Comparison of ENCODE assay signal across 28 cellular contexts in genomic region chr9:133997584-133997983, GRCh38.
"Had no signal": no experiment of that assay in that cellular context is flagged by ENCODE, and none has a peak within 500 bp of the region (broad histone marks: within the 10 kb centered on the region; RNA-seq: fewer than 3 reads in every experiment).

No MANE protein-coding gene starts in this region.

- H3K36me3 ChIP-seq: stomach, suprapubic skin, thoracic aorta, thyroid gland, tibial artery, tibial nerve, transverse colon, upper lobe of left lung, upper lobe of right lung, uterus, vagina had no signal

- ATAC-seq: stimulated activated effector memory CD8-positive, alpha-beta T cell treated with anti-CD3 and anti-CD28 coated beads, Interleukin-12 subunit alpha, Interleukin-12 subunit beta, amount 100 ng/mL, for 72 hours; stimulated activated memory B cell treated with anti-CD40 and anti-IgM and Interleukin-4, amounts not matched to agents 10 μg/mL and 1 μg/mL and 100 μg/mL, for 72 hours; stimulated activated naive B cell treated with anti-CD40 and anti-IgM and Interleukin-4, amounts not matched to agents 10 μg/mL and 1 μg/mL and 100 μg/mL, for 72 hours; stimulated activated naive CD8-positive, alpha-beta T cell treated with anti-CD3 and anti-CD28 coated beads, Interleukin-15, amount 100 ng/mL, for 72 hours; stimulated activated naive CD8-positive, alpha-beta T cell treated with anti-CD3 and anti-CD28 coated beads, Interleukin-15, Interleukin-2, amounts not matched to agents 100 U/mL and 50 U/mL, for 24 hours; upper lobe of right lung had no signal

- H3K36me3 Mint-ChIP-seq: stimulated activated effector memory CD8-positive, alpha-beta T cell treated with anti-CD3 and anti-CD28 coated beads, Interleukin-12 subunit alpha, Interleukin-12 subunit beta, amount 100 ng/mL, for 72 hours; stimulated activated memory B cell treated with anti-CD40 and anti-IgM and Interleukin-4, amounts not matched to agents 10 μg/mL and 1 μg/mL and 100 μg/mL, for 72 hours; stimulated activated naive B cell treated with anti-CD40 and anti-IgM and Interleukin-4, amounts not matched to agents 10 μg/mL and 1 μg/mL and 100 μg/mL, for 72 hours; type B pancreatic cell had no signal

- H3K4me3 Mint-ChIP-seq: stimulated activated effector memory CD8-positive, alpha-beta T cell treated with anti-CD3 and anti-CD28 coated beads, Interleukin-12 subunit alpha, Interleukin-12 subunit beta, amount 100 ng/mL, for 72 hours; stimulated activated memory B cell treated with anti-CD40 and anti-IgM and Interleukin-4, amounts not matched to agents 10 μg/mL and 1 μg/mL and 100 μg/mL, for 72 hours; stimulated activated naive B cell treated with anti-CD40 and anti-IgM and Interleukin-4, amounts not matched to agents 10 μg/mL and 1 μg/mL and 100 μg/mL, for 72 hours; stimulated activated naive CD8-positive, alpha-beta T cell treated with anti-CD3 and anti-CD28 coated beads, Interleukin-15, amount 100 ng/mL, for 72 hours; stimulated activated naive CD8-positive, alpha-beta T cell treated with anti-CD3 and anti-CD28 coated beads, Interleukin-15, Interleukin-2, amounts not matched to agents 100 ng/mL and 50 ng/mL, for 24 hours; type B pancreatic cell had no signal

- H3K27me3 ChIP-seq: testis, thyroid gland, tibial nerve, transverse colon, upper lobe of left lung, upper lobe of right lung, uterus, vagina had no signal

- H3K9me3 ChIP-seq: stomach, suprapubic skin, testis, thoracic aorta, thyroid gland, tibial artery, tibial nerve, transverse colon, upper lobe of left lung, upper lobe of right lung, uterus, vagina had no signal

- H3K27ac Mint-ChIP-seq: stimulated activated effector memory CD8-positive, alpha-beta T cell treated with anti-CD3 and anti-CD28 coated beads, Interleukin-12 subunit alpha, Interleukin-12 subunit beta, amount 100 ng/mL, for 72 hours; stimulated activated memory B cell treated with anti-CD40 and anti-IgM and Interleukin-4, amounts not matched to agents 10 μg/mL and 1 μg/mL and 100 μg/mL, for 72 hours; stimulated activated naive CD8-positive, alpha-beta T cell treated with anti-CD3 and anti-CD28 coated beads, Interleukin-15, amount 100 ng/mL, for 72 hours; stimulated activated naive CD8-positive, alpha-beta T cell treated with anti-CD3 and anti-CD28 coated beads, Interleukin-15, Interleukin-2, amounts not matched to agents 100 ng/mL and 50 ng/mL, for 24 hours; type B pancreatic cell had no signal

- H3K4me3 ChIP-seq: stomach, suprapubic skin, testis, thoracic aorta, thyroid gland, tibial artery, tibial nerve, transverse colon, upper lobe of left lung, upper lobe of right lung, uterus, vagina had no signal

- H3K27me3 Mint-ChIP-seq: stimulated activated naive CD8-positive, alpha-beta T cell treated with anti-CD3 and anti-CD28 coated beads, Interleukin-15, Interleukin-2, amounts not matched to agents 100 ng/mL and 50 ng/mL, for 24 hours had no signal

- H3K27ac ChIP-seq: stomach, suprapubic skin, testis, thoracic aorta, thyroid gland, tibial artery, tibial nerve, transverse colon, upper lobe of left lung, upper lobe of right lung, uterus, vagina had no signal

- DNase-seq: stimulated activated CD4-positive, alpha-beta T cell treated with anti-CD3 and anti-CD28 coated beads, Interleukin-2, amount 100 ng/mL, for 48 hours; stimulated activated CD4-positive, alpha-beta T cell treated with anti-CD3 and anti-CD28 coated beads, Interleukin-4, amount 100 ng/mL, for 1 hour; stimulated activated CD4-positive, alpha-beta T cell treated with anti-CD3 and anti-CD28 coated beads, Interleukin-4, amount 100 ng/mL, for 24 hours; stimulated activated CD4-positive, alpha-beta T cell treated with anti-CD3 and anti-CD28 coated beads, Interleukin-4, amount 100 ng/mL, for 4 hours; stimulated activated CD8-positive, alpha-beta memory T cell treated with anti-CD3 and anti-CD28 coated beads, Interleukin-4, amount 100 ng/mL, for 48 hours; stimulated activated naive B cell treated with anti-CD40 and anti-IgM and Interleukin-4, amounts not matched to agents 10 μg/mL and 1 μg/mL and 100 μg/mL, for 72 hours; stimulated activated naive CD4-positive, alpha-beta T cell; stimulated activated naive CD4-positive, alpha-beta T cell treated with Interleukin-2 at 50 U/mL for 16 hours; stimulated activated naive CD8-positive, alpha-beta T cell treated with anti-CD3 and anti-CD28 coated beads, Interleukin-15, amount 100 ng/mL, for 72 hours; stimulated activated naive CD8-positive, alpha-beta T cell treated with anti-CD3 and anti-CD28 coated beads, Interleukin-15, Interleukin-2, amounts not matched to agents 100 U/mL and 50 U/mL, for 24 hours; stomach; substantia nigra; testis; thyroid gland; tibial artery; transverse colon; trophoblast cell; upper lobe of left lung; upper lobe of right lung; uterus had no signal

- H3K9me3 Mint-ChIP-seq: stimulated activated effector memory CD8-positive, alpha-beta T cell treated with anti-CD3 and anti-CD28 coated beads, Interleukin-12 subunit alpha, Interleukin-12 subunit beta, amount 100 ng/mL, for 72 hours; stimulated activated memory B cell treated with anti-CD40 and anti-IgM and Interleukin-4, amounts not matched to agents 10 μg/mL and 1 μg/mL and 100 μg/mL, for 72 hours; stimulated activated naive B cell treated with anti-CD40 and anti-IgM and Interleukin-4, amounts not matched to agents 10 μg/mL and 1 μg/mL and 100 μg/mL, for 72 hours; stimulated activated naive CD8-positive, alpha-beta T cell treated with anti-CD3 and anti-CD28 coated beads, Interleukin-15, amount 100 ng/mL, for 72 hours; stimulated activated naive CD8-positive, alpha-beta T cell treated with anti-CD3 and anti-CD28 coated beads, Interleukin-15, Interleukin-2, amounts not matched to agents 100 ng/mL and 50 ng/mL, for 24 hours; type B pancreatic cell had no signal

- H3K4me1 Mint-ChIP-seq: stimulated activated effector memory CD8-positive, alpha-beta T cell treated with anti-CD3 and anti-CD28 coated beads, Interleukin-12 subunit alpha, Interleukin-12 subunit beta, amount 100 ng/mL, for 72 hours had no signal
